Comparison of ENCODE assay signal across 1 cellular context in genomic region chr7:30813466-30813865, GRCh38.
TF ChIP-seq lines count a peak whose summit lies in the region.

No MANE protein-coding gene starts in this region.

TF ChIP-seq in H1, 55 proteins besides CTCF, POLR2A, EP300 and RAD21 (continued from another document):
- TF ChIP-seq CBX8 (IDR thresholded peaks at IDR 0.05; ENCODE audit: borderline replicate concordance, low read depth, low read length) (no peak), ATF3 (IDR thresholded peaks at IDR 0.05; ENCODE audit: insufficient read depth, low read depth, low read length) (no peak), SIRT6 (IDR thresholded peaks at IDR 0.05; ENCODE audit: low read length) (no peak), SIN3A (conservative IDR thresholded peaks at IDR 0.05 in 1 of 2, IDR thresholded peaks at IDR 0.05 in 1 of 2; ENCODE audit: low read depth in 1 of 2, low read length in 2 of 2) (no peak), ZNF274 (IDR thresholded peaks at IDR 0.05; ENCODE audit: borderline replicate concordance, extremely low read depth, low read length) (no peak), HDAC2 (IDR thresholded peaks at IDR 0.05; ENCODE audit: borderline replicate concordance in 1 of 2, low read depth in 2 of 2, low read length in 2 of 2) (no peak), SIX5 (IDR thresholded peaks at IDR 0.05; ENCODE audit: low read depth, low read length) (no peak), ATF2 (IDR thresholded peaks at IDR 0.05; ENCODE audit: low read length) (no peak), EGR1 (IDR thresholded peaks at IDR 0.05; ENCODE audit: borderline replicate concordance, low read depth, low read length) (no peak), KDM4A (IDR thresholded peaks at IDR 0.05; ENCODE audit: low read depth, low read length, severe bottlenecking) (no peak), CHD7 (IDR thresholded peaks at IDR 0.05; ENCODE audit: insufficient replicate concordance, low read length) (no peak)
